33 cellular contexts compared by ENCODE assay signal in the genomic region with DNA sequence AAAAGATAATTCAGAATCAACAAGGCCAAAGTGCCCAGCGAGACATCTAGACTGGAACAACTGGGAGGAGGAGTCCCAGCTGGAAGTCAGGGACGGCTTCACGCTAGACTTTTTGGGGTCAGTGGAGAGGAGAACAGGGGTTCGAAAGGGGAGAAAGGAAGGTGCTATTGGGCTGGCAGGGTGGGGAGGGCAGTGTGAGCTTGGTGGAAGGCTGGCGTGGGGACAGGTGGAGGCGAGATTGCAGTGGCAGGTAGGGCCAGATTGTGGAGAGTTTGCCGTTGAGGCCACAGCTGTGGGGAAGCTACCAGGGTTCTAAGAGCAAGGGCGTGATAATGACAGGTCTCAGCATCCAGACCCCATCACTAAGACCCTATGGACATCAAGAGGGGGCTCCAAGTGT.
"Had no signal": no experiment of that assay in that cellular context is flagged by ENCODE, and none has a peak within 500 bp of the region (broad histone marks: within the 10 kb centered on the region; RNA-seq: fewer than 3 reads in every experiment).

No MANE protein-coding gene starts in this region.

- FAIRE-seq: RCC 7860 had no signal

- H3K27me3 ChIP-seq: ascending aorta, body of pancreas, breast epithelium, MG63 had no signal

- H3K4me1 Mint-ChIP-seq: activated CD4-positive, alpha-beta memory T cell treated with anti-CD3 and anti-CD28 coated beads, Interleukin-2, amount 10 ng/mL, durations not matched to agents 7 days and 5 days; activated naive CD4-positive, alpha-beta T cell treated with anti-CD3 and anti-CD28 coated beads, Interleukin-2, amount 50 U/mL, for 24 hours had no signal

- H3K4me3 Mint-ChIP-seq: activated CD4-positive, alpha-beta memory T cell treated with anti-CD3 and anti-CD28 coated beads, Interleukin-2, amount 10 ng/mL, durations not matched to agents 7 days and 5 days; activated CD8-positive, alpha-beta memory T cell treated with anti-CD3 and anti-CD28 coated beads, Interleukin-2, amount 10 ng/mL, durations not matched to agents 7 days and 5 days; activated naive CD4-positive, alpha-beta T cell treated with anti-CD3 and anti-CD28 coated beads, Interleukin-2, amount 50 U/mL, for 24 hours; activated naive CD8-positive, alpha-beta T cell treated with anti-CD3 and anti-CD28 coated beads, Interleukin-2, amount 10 ng/mL, durations not matched to agents 7 days and 5 days had no signal

- H3K27ac ChIP-seq: ascending aorta, body of pancreas, breast epithelium, PC-9, RWPE1, WERI-Rb-1 had no signal

- H3K27ac Mint-ChIP-seq: activated CD4-positive, alpha-beta memory T cell treated with anti-CD3 and anti-CD28 coated beads, Interleukin-2, amount 10 ng/mL, durations not matched to agents 7 days and 5 days; activated CD8-positive, alpha-beta memory T cell treated with anti-CD3 and anti-CD28 coated beads, Interleukin-2, amount 10 ng/mL, durations not matched to agents 7 days and 5 days; activated naive CD4-positive, alpha-beta T cell treated with anti-CD3 and anti-CD28 coated beads, Interleukin-2, amount 50 U/mL, for 24 hours; activated naive CD8-positive, alpha-beta T cell treated with anti-CD3 and anti-CD28 coated beads, Interleukin-2, amount 10 ng/mL, durations not matched to agents 7 days and 5 days had no signal

- H3K9me3 ChIP-seq: ascending aorta, body of pancreas, breast epithelium, MG63 had no signal

- H3K36me3 ChIP-seq: ascending aorta, breast epithelium, MG63 had no signal

- H2AFZ ChIP-seq: PC-9 had no signal

- H3K4me2 ChIP-seq: PC-9 had no signal

- DNase-seq: activated CD4-positive, alpha-beta memory T cell treated with anti-CD3 and anti-CD28 coated beads, Interleukin-2, amount 10 ng/mL, durations not matched to agents 7 days and 5 days; activated CD4-positive, alpha-beta T cell treated with anti-CD3 and anti-CD28 coated beads for 1 hour; activated CD4-positive, alpha-beta T cell treated with anti-CD3 and anti-CD28 coated beads for 48 hours; activated CD4-positive, CD25-positive, alpha-beta regulatory T cell; activated CD8-positive, alpha-beta memory T cell treated with anti-CD3 and anti-CD28 coated beads for 24 hours; activated CD8-positive, alpha-beta memory T cell treated with anti-CD3 and anti-CD28 coated beads, Interleukin-2, amount 10 ng/mL, durations not matched to agents 7 days and 5 days; activated CD8-positive, alpha-beta memory T cell treated with anti-CD3 and anti-CD28 coated beads, Interleukin-2, amount 50 U/mL, for 48 hours; activated gamma-delta T cell; activated naive CD4-positive, alpha-beta T cell treated with Interleukin-2 at 50 U/mL for 16 hours; activated naive CD8-positive, alpha-beta T cell treated with anti-CD3 and anti-CD28 coated beads, Interleukin-2, amount 10 ng/mL, durations not matched to agents 7 days and 5 days; activated T-cell treated with anti-CD3 and anti-CD28 coated beads, Interleukin-2, amount 50 U/mL, for 48 hours; amygdala; body of pancreas; Kasumi-1; KG1; MG63; NCI-H1048; NCI-H1105 treated with DMSO at 0.1 percent for 48 hours; NCI-H1436; NCI-H1694; NCI-H2081 treated with DMSO at 0.1 percent for 48 hours; NCI-H526 treated with DMSO at 0.1 percent for 48 hours; PC-9; SW 1271; T-helper 1 cell; T-helper 2 cell; T-helper 9 cell; WERI-Rb-1 had no signal

- H3K36me3 Mint-ChIP-seq: activated CD8-positive, alpha-beta memory T cell treated with anti-CD3 and anti-CD28 coated beads, Interleukin-2, amount 10 ng/mL, durations not matched to agents 7 days and 5 days; activated naive CD4-positive, alpha-beta T cell treated with anti-CD3 and anti-CD28 coated beads, Interleukin-2, amount 50 U/mL, for 24 hours had no signal

- H3K4me1 ChIP-seq: body of pancreas, breast epithelium had no signal

- H3K4me3 ChIP-seq: ascending aorta, body of pancreas, breast epithelium, MG63, PC-9 had no signal

- H3K9me3 Mint-ChIP-seq: activated CD4-positive, alpha-beta memory T cell treated with anti-CD3 and anti-CD28 coated beads, Interleukin-2, amount 10 ng/mL, durations not matched to agents 7 days and 5 days; activated naive CD4-positive, alpha-beta T cell treated with anti-CD3 and anti-CD28 coated beads, Interleukin-2, amount 50 U/mL, for 24 hours; activated naive CD8-positive, alpha-beta T cell treated with anti-CD3 and anti-CD28 coated beads, Interleukin-2, amount 10 ng/mL, durations not matched to agents 7 days and 5 days had no signal

- H3K27me3 Mint-ChIP-seq: activated naive CD4-positive, alpha-beta T cell treated with anti-CD3 and anti-CD28 coated beads, Interleukin-2, amount 50 U/mL, for 24 hours had no signal
